In genomic region chr9:31519011-31519410, GRCh38 we compare ENCODE assay signal across 8 cellular contexts.
DNase-seq lines count a peak whose midpoint lies in the region; ATAC-seq and TF ChIP-seq lines count a peak whose summit lies in the region.

No MANE protein-coding gene starts in this region.

- CTCF ChIA-PET in activated naive CD4-positive, alpha-beta T cell treated with anti-CD3 and anti-CD28 coated beads, Interleukin-2, amount 10 ng/mL, durations not matched to agents 7 days and 5 days (lab: Charles Lee), result no interaction called here

- H2AFZ ChIP-seq in trophoblast cell (ENCODE audit: insufficient read depth, low read length, poor library complexity), result no peak overlapping the region

- no peaks in the 10 kb centered on the region for H3K79me2 ChIP-seq in trophoblast cell (ENCODE audit: control insufficient read depth, insufficient read depth, low read length, poor library complexity)

- peak; percentile 47 for DNase-seq in stimulated activated CD4-positive, alpha-beta T cell treated with anti-CD3 and anti-CD28 coated beads, Interleukin-15, amount 100 ng/mL, for 24 hours
- DNase-seq in stimulated activated CD4-positive, alpha-beta T cell treated with anti-CD3 and anti-CD28 coated beads, Interleukin-2, amount 100 ng/mL, for 48 hours, result no peak
- DNase-seq in activated naive CD4-positive, alpha-beta T cell treated with anti-CD3 and anti-CD28 coated beads, Interleukin-2, amount 10 ng/mL, durations not matched to agents 7 days and 5 days, result peak; percentile 28
- DNase-seq in hypothalamus (lab: John Stamatoyannopoulos, UW) (no peak), trophoblast cell (no peak), SHP77 treated with DMSO at 0.1 percent for 48 hours (lab: John Stamatoyannopoulos, UW) (no peak), tibial nerve (ENCODE audit: low spot score in 2 of 2) (no peak)

- H3K36me3 Mint-ChIP-seq in activated naive CD4-positive, alpha-beta T cell treated with anti-CD3 and anti-CD28 coated beads, Interleukin-2, amount 10 ng/mL, durations not matched to agents 7 days and 5 days, result no peaks in the 10 kb centered on the region

- no peaks in the 10 kb centered on the region for H3K27me3 Mint-ChIP-seq in activated naive CD4-positive, alpha-beta T cell treated with anti-CD3 and anti-CD28 coated beads, Interleukin-2, amount 10 ng/mL, durations not matched to agents 7 days and 5 days

- H3K4me3 Mint-ChIP-seq in activated naive CD4-positive, alpha-beta T cell treated with anti-CD3 and anti-CD28 coated beads, Interleukin-2, amount 10 ng/mL, durations not matched to agents 7 days and 5 days, result no peak overlapping the region

- no peak overlapping the region for H3K27ac ChIP-seq in trophoblast cell (ENCODE audit: low read depth, low read length)
- H3K27ac ChIP-seq in tibial nerve, result no peak overlapping the region

- H3K4me2 ChIP-seq in trophoblast cell (ENCODE audit: low read length), result no peak overlapping the region

- no peak overlapping the region for H4K8ac ChIP-seq in trophoblast cell (ENCODE audit: low read depth, low read length)

- H3K14ac ChIP-seq in trophoblast cell (ENCODE audit: low read length), result no peak overlapping the region

- H3K36me3 ChIP-seq in trophoblast cell (ENCODE audit: control insufficient read depth in 1 of 2, insufficient read depth in 2 of 2, low read length in 2 of 2), result no peaks in the 10 kb centered on the region
- no peaks in the 10 kb centered on the region for H3K36me3 ChIP-seq in tibial nerve

- no peak for TF ChIP-seq EP300 in tibial nerve (IDR thresholded peaks at IDR 0.05)

- no peak overlapping the region for H3K23ac ChIP-seq in trophoblast cell (ENCODE audit: low read length)

- H4K91ac ChIP-seq in trophoblast cell (ENCODE audit: low read depth, low read length), result no peak overlapping the region

- H2BK120ac ChIP-seq in trophoblast cell (ENCODE audit: insufficient read depth, low read length, poor library complexity), result no peak overlapping the region

- no peak for TF ChIP-seq CTCF in tibial nerve (IDR thresholded peaks at IDR 0.05)

- H2BK5ac ChIP-seq in trophoblast cell (ENCODE audit: low read depth, low read length, poor library complexity), result no peak overlapping the region

- H4K12ac ChIP-seq in trophoblast cell (ENCODE audit: low read depth, low read length), result no peak overlapping the region

- H3K4ac ChIP-seq in trophoblast cell (ENCODE audit: low read depth, low read length), result no peak overlapping the region

- no peak overlapping the region for H2BK12ac ChIP-seq in trophoblast cell (ENCODE audit: low read length)

- TF ChIP-seq POLR2A in tibial nerve (IDR thresholded peaks at IDR 0.05), result no peak

- H3K4me1 Mint-ChIP-seq in activated naive CD4-positive, alpha-beta T cell treated with anti-CD3 and anti-CD28 coated beads, Interleukin-2, amount 10 ng/mL, durations not matched to agents 7 days and 5 days, result no peaks in the 10 kb centered on the region

- no peak overlapping the region for H3K18ac ChIP-seq in trophoblast cell (ENCODE audit: low read length)

- H3K9ac ChIP-seq in trophoblast cell (ENCODE audit: low read length), result no peak overlapping the region

- no peaks in the 10 kb centered on the region for H3K4me1 ChIP-seq in trophoblast cell (ENCODE audit: control insufficient read depth in 1 of 2, insufficient read depth in 2 of 2, low read length in 2 of 2)
- no peaks in the 10 kb centered on the region for H3K4me1 ChIP-seq in tibial nerve

- H3K9me3 Mint-ChIP-seq in activated naive CD4-positive, alpha-beta T cell treated with anti-CD3 and anti-CD28 coated beads, Interleukin-2, amount 10 ng/mL, durations not matched to agents 7 days and 5 days, result peaks cover 4% of the 10 kb centered on the region

- ATAC-seq in HG03039 (IDR thresholded peaks at IDR 0.05; ENCODE audit: unreplicated experiment), result peak; percentile 80

- H2AK5ac ChIP-seq in trophoblast cell (ENCODE audit: low read length), result no peak overlapping the region

- no peak overlapping the region for H3K27ac Mint-ChIP-seq in activated naive CD4-positive, alpha-beta T cell treated with anti-CD3 and anti-CD28 coated beads, Interleukin-2, amount 10 ng/mL, durations not matched to agents 7 days and 5 days

- no CpG with 5 or more reads among the region's 6 CpGs for WGBS in trophoblast cell (ENCODE audit: extremely low coverage, insufficient coverage, insufficient read length)
- 92 to 93% methylated on average over 6 of the region's 6 CpGs for WGBS in tibial nerve, 2 donors

- H3K9me3 ChIP-seq in trophoblast cell (ENCODE audit: insufficient read depth, low read depth, low read length) (no peaks in the 10 kb centered on the region), tibial nerve (no peaks in the 10 kb centered on the region)

- no peaks in the 10 kb centered on the region for H3K79me1 ChIP-seq in trophoblast cell (ENCODE audit: low read length)

- H3K4me3 ChIP-seq in trophoblast cell (ENCODE audit: low read depth, low read length) (no peak overlapping the region), tibial nerve (no peak overlapping the region)

- H3K27me3 ChIP-seq in trophoblast cell (ENCODE audit: insufficient read depth, low read length), result no peaks in the 10 kb centered on the region
- no peaks in the 10 kb centered on the region for H3K27me3 ChIP-seq in tibial nerve

Comparison
In these comparisons a context has a peak if more than half of its experiments do, and no peak if none do; other contexts are left out.
1. DNase-seq: peak in stimulated activated CD4-positive, alpha-beta T cell treated with anti-CD3 and anti-CD28 coated beads, Interleukin-15, amount 100 ng/mL, for 24 hours (single experiment) and activated naive CD4-positive, alpha-beta T cell treated with anti-CD3 and anti-CD28 coated beads, Interleukin-2, amount 10 ng/mL, durations not matched to agents 7 days and 5 days (single experiment); none in stimulated activated CD4-positive, alpha-beta T cell treated with anti-CD3 and anti-CD28 coated beads, Interleukin-2, amount 100 ng/mL, for 48 hours (0 of 2), hypothalamus (0 of 51), trophoblast cell (0 of 2), SHP77 treated with DMSO at 0.1 percent for 48 hours (single experiment) and tibial nerve (0 of 2).